1 cellular context compared by ENCODE assay signal in the genomic region with DNA sequence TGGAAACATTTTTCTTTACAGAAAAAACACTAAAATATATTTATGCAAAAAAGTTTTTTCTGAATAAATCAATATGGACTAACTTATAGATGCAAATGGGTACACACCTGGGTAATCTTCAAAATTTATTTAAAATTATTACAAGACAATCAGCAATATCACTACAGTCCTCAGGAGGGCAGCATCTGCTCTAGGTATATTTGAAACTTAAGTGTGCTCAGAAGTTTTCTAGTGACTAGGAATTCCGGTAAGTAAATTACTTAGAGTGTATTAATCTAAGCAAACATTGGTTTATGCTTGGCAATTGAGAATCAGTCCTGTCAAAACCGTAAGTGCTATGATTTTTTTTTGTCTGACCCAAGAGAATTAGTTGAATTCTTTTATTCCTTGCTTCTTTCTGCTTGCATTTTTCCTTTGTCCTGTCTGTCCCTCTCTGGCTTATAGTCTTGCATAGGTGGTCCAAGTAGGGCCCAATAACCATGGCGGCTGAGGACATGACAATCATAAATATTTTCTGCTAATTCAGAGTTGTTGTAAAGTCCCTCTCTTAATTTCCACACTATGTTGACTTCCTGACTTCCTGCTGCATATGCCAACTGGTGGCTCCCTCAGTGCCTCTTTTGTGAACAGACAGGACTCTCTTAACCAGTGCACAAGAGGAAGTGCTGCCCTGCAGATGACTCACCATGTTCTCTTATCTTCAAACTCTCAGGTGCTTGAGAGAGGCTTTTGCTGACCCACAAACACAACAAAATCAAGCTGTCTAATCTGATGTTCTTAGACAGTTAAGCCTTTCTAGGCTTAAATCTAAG.
TF ChIP-seq lines count a peak whose summit lies in the region.

No MANE protein-coding gene starts in this region.

TF ChIP-seq in GM12878, 131 proteins besides CTCF, POLR2A, EP300 and RAD21 (continued from another document):
- TF ChIP-seq, protein P1, sequence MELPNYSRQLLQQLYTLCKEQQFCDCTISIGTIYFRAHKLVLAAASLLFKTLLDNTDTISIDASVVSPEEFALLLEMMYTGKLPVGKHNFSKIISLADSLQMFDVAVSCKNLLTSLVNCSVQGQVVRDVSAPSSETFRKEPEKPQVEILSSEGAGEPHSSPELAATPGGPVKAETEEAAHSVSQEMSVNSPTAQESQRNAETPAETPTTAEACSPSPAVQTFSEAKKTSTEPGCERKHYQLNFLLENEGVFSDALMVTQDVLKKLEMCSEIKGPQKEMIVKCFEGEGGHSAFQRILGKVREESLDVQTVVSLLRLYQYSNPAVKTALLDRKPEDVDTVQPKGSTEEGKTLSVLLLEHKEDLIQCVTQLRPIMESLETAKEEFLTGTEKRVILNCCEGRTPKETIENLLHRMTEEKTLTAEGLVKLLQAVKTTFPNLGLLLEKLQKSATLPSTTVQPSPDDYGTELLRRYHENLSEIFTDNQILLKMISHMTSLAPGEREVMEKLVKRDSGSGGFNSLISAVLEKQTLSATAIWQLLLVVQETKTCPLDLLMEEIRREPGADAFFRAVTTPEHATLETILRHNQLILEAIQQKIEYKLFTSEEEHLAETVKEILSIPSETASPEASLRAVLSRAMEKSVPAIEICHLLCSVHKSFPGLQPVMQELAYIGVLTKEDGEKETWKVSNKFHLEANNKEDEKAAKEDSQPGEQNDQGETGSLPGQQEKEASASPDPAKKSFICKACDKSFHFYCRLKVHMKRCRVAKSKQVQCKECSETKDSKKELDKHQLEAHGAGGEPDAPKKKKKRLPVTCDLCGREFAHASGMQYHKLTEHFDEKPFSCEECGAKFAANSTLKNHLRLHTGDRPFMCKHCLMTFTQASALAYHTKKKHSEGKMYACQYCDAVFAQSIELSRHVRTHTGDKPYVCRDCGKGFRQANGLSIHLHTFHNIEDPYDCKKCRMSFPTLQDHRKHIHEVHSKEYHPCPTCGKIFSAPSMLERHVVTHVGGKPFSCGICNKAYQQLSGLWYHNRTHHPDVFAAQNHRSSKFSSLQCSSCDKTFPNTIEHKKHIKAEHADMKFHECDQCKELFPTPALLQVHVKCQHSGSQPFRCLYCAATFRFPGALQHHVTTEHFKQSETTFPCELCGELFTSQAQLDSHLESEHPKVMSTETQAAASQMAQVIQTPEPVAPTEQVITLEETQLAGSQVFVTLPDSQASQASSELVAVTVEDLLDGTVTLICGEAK (IDR thresholded peaks at IDR 0.05; ENCODE audit: borderline replicate concordance): peak; percentile 29; the same call in 1 of the 2 replicates
- TF ChIP-seq GABPA (IDR thresholded peaks at IDR 0.05; ENCODE audit: low read depth) (0 out of 2 replicates have a peak, but pooled peaks have one; percentile 32), RUNX3 (IDR thresholded peaks at IDR 0.05; ENCODE audit: low read length) (no peak), ZBED1 (IDR thresholded peaks at IDR 0.05; ENCODE audit: borderline replicate concordance) (no peak)
TF ChIP-seq in GM12878: peak in this region for 4.
